In genomic region chr21:45167796-45168222, GRCh38 we compare ENCODE assay signal across 14 cellular contexts.
DNase-seq lines count a peak whose midpoint lies in the region; TF ChIP-seq lines count a peak whose summit lies in the region.
"Had no signal": no experiment of that assay in that cellular context is flagged by ENCODE, and none has a peak within 500 bp of the region (broad histone marks: within the 10 kb centered on the region; RNA-seq: fewer than 3 reads in every experiment).

No MANE protein-coding gene starts in this region.

- H3K9me3 ChIP-seq in testis = no peaks in the 10 kb centered on the region
- H3K9me3 ChIP-seq: upper lobe of left lung had no signal

- H3K4me1 ChIP-seq in ACC112 (ENCODE audit: control insufficient read depth, insufficient read depth, low read length, unreplicated experiment) (peaks cover 7% of the 10 kb centered on the region), testis (peaks cover 3% of the 10 kb centered on the region)

- no peak overlapping the region; the same call in 1 of the 2 replicates for H3K4me3 ChIP-seq in ACC112 (ENCODE audit: low read depth, low read length)
- H3K4me3 ChIP-seq in coronary artery = no peak overlapping the region
- H3K4me3 ChIP-seq in testis = no peak overlapping the region
- H3K4me3 ChIP-seq: upper lobe of left lung had no signal

- WGBS in testis, 2 donors = 74% methylated on average over 6 of the region's 6 CpGs

- H2AFZ ChIP-seq in ACC112 (ENCODE audit: low read length, unreplicated experiment) = peak overlapping the region; percentile 55

- H3K27ac ChIP-seq in ACC112 (ENCODE audit: low read depth, low read length) (peak overlapping the region; percentile 30), coronary artery (peak overlapping the region; percentile 15), testis (no peak overlapping the region)
- H3K27ac ChIP-seq: KMS-11, upper lobe of left lung had no signal

- H3K79me2 ChIP-seq in ACC112 (ENCODE audit: control insufficient read depth, insufficient read depth, low read length, unreplicated experiment) = no peaks in the 10 kb centered on the region

- DNase-seq in HCEC 1CT (peak; percentile 43), coronary artery (ENCODE audit: low spot score) (no peak), non-pigmented ciliary epithelial cell (ENCODE audit: low read depth) (peak; percentile 6), testis (no peak), NCI-H2029 treated with DMSO at 0.1 percent for 48 hours (lab: John Stamatoyannopoulos, UW) (no peak)
- no peak for DNase-seq in stimulated activated CD4-positive, alpha-beta T cell treated with anti-CD3 and anti-CD28 coated beads, Interleukin-4, amount 100 ng/mL, for 4 hours
- DNase-seq in activated CD8-positive, alpha-beta memory T cell treated with anti-CD3 and anti-CD28 coated beads, Interleukin-2, amount 50 U/mL, for 4 hours = no peak
- DNase-seq: activated T-cell treated with anti-CD3 and anti-CD28 coated beads, Interleukin-2, amount 50 U/mL, for 48 hours; endodermal cell; NCI-H526; T-helper 1 cell; upper lobe of left lung had no signal

- H3K36me3 ChIP-seq in ACC112 (ENCODE audit: insufficient read depth, low read length) (no peaks in the 10 kb centered on the region), testis (ENCODE audit: low read depth, missing control alignments) (no peaks in the 10 kb centered on the region)

- TF ChIP-seq CTCF in coronary artery (IDR thresholded peaks at IDR 0.05) (no peak), testis (IDR thresholded peaks at IDR 0.05) (no peak)

- H3K27me3 ChIP-seq in ACC112 (ENCODE audit: insufficient read depth, low read length) = no peaks in the 10 kb centered on the region
- H3K27me3 ChIP-seq in testis = no peaks in the 10 kb centered on the region
- H3K27me3 ChIP-seq: upper lobe of left lung had no signal

- no peak for TF ChIP-seq POLR2A in testis (IDR thresholded peaks at IDR 0.05)

- intact Hi-C loops in testis (cut with DNase I; ENCODE audit: low total_unique reads) = no loop called here

Comparison
In these comparisons a context has a peak if more than half of its experiments do, and no peak if none do; other contexts are left out.
1. H3K27ac ChIP-seq: peak in ACC112 (single experiment) and coronary artery (2 of 2); none in testis (0 of 2).
2. DNase-seq: peak in HCEC 1CT (single experiment) and non-pigmented ciliary epithelial cell (single experiment); none in coronary artery (single experiment), testis (single experiment), stimulated activated CD4-positive, alpha-beta T cell treated with anti-CD3 and anti-CD28 coated beads, Interleukin-4, amount 100 ng/mL, for 4 hours (0 of 2), activated CD8-positive, alpha-beta memory T cell treated with anti-CD3 and anti-CD28 coated beads, Interleukin-2, amount 50 U/mL, for 4 hours (single experiment) and NCI-H2029 treated with DMSO at 0.1 percent for 48 hours (single experiment).